ENCODE assay signal across 6 cellular contexts in the genomic region with DNA sequence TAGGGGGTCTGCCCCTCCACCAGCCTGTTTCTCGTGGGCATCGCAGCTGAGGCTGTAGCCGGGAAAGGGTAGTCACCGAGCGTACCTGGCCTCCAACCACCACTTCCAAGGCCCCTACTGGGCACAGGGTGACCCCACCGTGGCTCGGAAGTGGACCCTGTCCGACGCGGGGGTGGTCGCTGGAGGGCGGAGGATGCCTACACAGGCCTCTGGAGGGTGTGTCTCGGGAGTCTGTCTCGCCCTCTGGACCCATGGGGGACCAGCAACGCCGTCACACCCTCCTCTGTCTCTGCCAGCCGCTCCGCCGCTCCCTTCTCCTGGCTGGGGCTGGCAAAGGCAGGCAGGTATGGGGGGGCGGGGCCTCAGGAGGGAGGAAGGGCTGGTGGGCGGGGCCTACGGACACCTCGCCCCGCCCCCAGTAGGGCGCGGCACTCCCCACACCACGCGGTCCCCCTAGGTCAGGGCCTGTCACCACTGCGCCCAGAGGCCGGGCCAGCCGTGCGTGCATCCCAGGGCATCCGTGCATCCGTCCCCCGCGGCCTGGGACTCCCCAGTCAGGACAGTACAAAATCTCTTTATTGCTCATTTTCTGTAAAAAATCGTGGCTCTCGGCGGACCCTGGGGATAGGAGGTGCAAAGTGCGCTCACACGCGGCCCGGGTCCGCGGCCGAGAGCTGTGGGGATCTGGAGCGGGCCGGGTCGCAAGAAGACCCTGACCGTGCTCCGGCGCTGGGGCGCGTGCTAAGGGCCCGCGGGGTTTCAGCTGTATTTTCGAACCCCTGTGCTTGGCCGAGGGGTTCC. TPM values are rescaled to one million over a fixed set of nuclear protein-coding genes. Genes with fewer than 3 reads are reported as not detected.
DNase-seq lines count a peak whose midpoint lies in the region; ATAC-seq, FAIRE-seq and TF ChIP-seq lines count a peak whose summit lies in the region.
"Not testable (repeated sequence)": the region's sequence is repeated elsewhere in the genome, so short reads cannot be mapped to it uniquely, and the experiment has no call there.

No MANE protein-coding gene starts in this region.

- H4K91ac ChIP-seq in H1 (replicated peaks; ENCODE audit: insufficient read length, low read length): not testable (repeated sequence)

- H3F3A ChIP-seq in GM23248 (ENCODE audit: insufficient read depth): not testable (repeated sequence)

- not testable (repeated sequence) for H3K9me3 ChIP-seq in GM23248 (ENCODE audit: low read depth); H1 (ENCODE audit: insufficient read depth in 2 of 2, low read depth in 1 of 2, low read length in 1 of 2); osteoblast (ENCODE audit: low read depth, low read length)

- TF ChIP-seq RAD21 in H1 (IDR thresholded peaks at IDR 0.05 in 1 of 2, conservative IDR thresholded peaks at IDR 0.05 in 1 of 2; ENCODE audit: low read depth in 2 of 2, low read length in 2 of 2): not testable (repeated sequence)

- not testable (repeated sequence) for FAIRE-seq in H1 (lab: Jason Lieb, UNC)

- H3K27me3 ChIP-seq in GM23248 (replicated peaks; ENCODE audit: insufficient read depth); H1 (replicated peaks in 1 of 4; ENCODE audit: control insufficient read depth in 3 of 4, extremely low read depth in 1 of 4, insufficient read depth in 3 of 4, low read length in 3 of 4); osteoblast (ENCODE audit: insufficient read depth, low read length): not testable (repeated sequence)

- peak; percentile 39 for ATAC-seq in activated CD8-positive, alpha-beta memory T cell treated with anti-CD3 and anti-CD28 coated beads, Interleukin-2, amount 10 ng/mL, durations not matched to agents 7 days and 5 days

- H3K4me1 Mint-ChIP-seq in activated CD8-positive, alpha-beta memory T cell treated with anti-CD3 and anti-CD28 coated beads, Interleukin-2, amount 10 ng/mL, durations not matched to agents 7 days and 5 days; type B pancreatic cell (ENCODE audit: unreplicated experiment): not testable (repeated sequence)

- not testable (repeated sequence) for H3K79me2 ChIP-seq in GM23248 (ENCODE audit: insufficient read depth); H1 (ENCODE audit: control insufficient read depth in 1 of 2, insufficient read depth in 2 of 2, low read length in 2 of 2); osteoblast (ENCODE audit: insufficient read depth, low read length)

- not testable (repeated sequence) for TF ChIP-seq CTCF in H1 (IDR thresholded peaks at IDR 0.05; ENCODE audit: control extremely low read depth in 1 of 3, insufficient read depth in 1 of 3, low read depth in 1 of 3, low read length in 3 of 3); osteoblast (IDR thresholded peaks at IDR 0.05; ENCODE audit: extremely low read depth, low read depth, low read length); type B pancreatic cell (conservative IDR thresholded peaks at IDR 0.05)

- not testable (repeated sequence) for H3K9me2 ChIP-seq in GM23248 (ENCODE audit: insufficient read depth)

- H2AFZ ChIP-seq in GM23248; H1 (ENCODE audit: low read length); osteoblast (ENCODE audit: low read length): not testable (repeated sequence)

- peak overlapping the region; percentile 33 for H3K9ac ChIP-seq in GM23248
- peak overlapping the region in 2 of 4 experiments; percentile 37 to 51; a peak in 3 of 7 replicates for H3K9ac ChIP-seq in H1 (replicated peaks in 1 of 4; ENCODE audit: extremely low read depth in 1 of 4, low read depth in 3 of 4, low read length in 3 of 4)

- not testable (repeated sequence) for H3K27me3 Mint-ChIP-seq in activated CD8-positive, alpha-beta memory T cell treated with anti-CD3 and anti-CD28 coated beads, Interleukin-2, amount 10 ng/mL, durations not matched to agents 7 days and 5 days
- peaks cover 49% of the 10 kb centered on the region for H3K27me3 Mint-ChIP-seq in type B pancreatic cell

- H3K23ac ChIP-seq in H1 (ENCODE audit: insufficient read length): not testable (repeated sequence)

- peak overlapping the region; percentile 48 for H3K18ac ChIP-seq in H1 (ENCODE audit: extremely low read depth, low read length)

- not testable (repeated sequence) for H3K36me3 Mint-ChIP-seq in activated CD8-positive, alpha-beta memory T cell treated with anti-CD3 and anti-CD28 coated beads, Interleukin-2, amount 10 ng/mL, durations not matched to agents 7 days and 5 days; type B pancreatic cell

- not testable (repeated sequence) for H3K9me3 Mint-ChIP-seq in activated CD8-positive, alpha-beta memory T cell treated with anti-CD3 and anti-CD28 coated beads, Interleukin-2, amount 10 ng/mL, durations not matched to agents 7 days and 5 days (ENCODE audit: low read depth); type B pancreatic cell

- peak overlapping the region; percentile 89; the same call in 1 of the 2 replicates for H4K8ac ChIP-seq in H1 (ENCODE audit: extremely low read depth, insufficient read depth, low read length)

- not testable (repeated sequence) for H3K23me2 ChIP-seq in H1 (ENCODE audit: low read depth, low read length)

- not testable (repeated sequence) for H4K5ac ChIP-seq in H1 (ENCODE audit: insufficient read length, low read depth, low read length)

- POLR2A ChIA-PET in H1 (lab: Charles Lee; ENCODE audit: partially characterized antibody): not testable (repeated sequence)

- not testable (repeated sequence) for H2BK120ac ChIP-seq in H1 (replicated peaks; ENCODE audit: low read depth, low read length)

- TF ChIP-seq POLR2A in H1 (IDR thresholded peaks at IDR 0.05; ENCODE audit: control extremely low read depth in 1 of 2, low read depth in 2 of 2, low read length in 2 of 2): peak in 1 of 2 experiments; percentile 54; a peak in 1 of 3 replicates

- not testable (repeated sequence) for H3K27ac ChIP-seq in GM23248; H1 (ENCODE audit: low read depth, low read length); osteoblast (ENCODE audit: low read depth, low read length)

- H3K79me1 ChIP-seq in H1 (ENCODE audit: low read depth, low read length): not testable (repeated sequence)

- H3K4ac ChIP-seq in H1 (replicated peaks; ENCODE audit: insufficient read length, low read depth, low read length): not testable (repeated sequence)

- not testable (repeated sequence) for H3K56ac ChIP-seq in H1 (replicated peaks; ENCODE audit: insufficient read length, low read depth, low read length)

- H3K4me2 ChIP-seq in GM23248 (ENCODE audit: unreplicated experiment); osteoblast (ENCODE audit: insufficient read depth, low read length): not testable (repeated sequence)
- H3K4me2 ChIP-seq in H1 (ENCODE audit: insufficient read depth in 1 of 2, low read depth in 2 of 2, low read length in 2 of 2): peak overlapping the region; percentile 89 to 92

- H2BK12ac ChIP-seq in H1 (ENCODE audit: low read depth, low read length): not testable (repeated sequence)

- H4K20me1 ChIP-seq in GM23248 (ENCODE audit: insufficient read depth); H1 (replicated peaks in 1 of 2; ENCODE audit: control insufficient read depth in 1 of 2, insufficient read depth in 2 of 2, low read length in 2 of 2); osteoblast (ENCODE audit: insufficient read depth, low read length): not testable (repeated sequence)

- DNase-seq in GM23248 (peak; percentile 40), H1 (ENCODE audit: low read depth in 1 of 2, low spot score in 2 of 2) (peak in 1 of 2 experiments; percentile 86), iPS-NIHi11 (ENCODE audit: low spot score) (peak; percentile 66), osteoblast (ENCODE audit: insufficient read length, low spot score, missing footprints) (peak; percentile 46)
- not testable (repeated sequence) for DNase-seq in activated CD8-positive, alpha-beta memory T cell treated with anti-CD3 and anti-CD28 coated beads, Interleukin-2, amount 10 ng/mL, durations not matched to agents 7 days and 5 days; type B pancreatic cell (ENCODE audit: extremely low spot score, unreplicated experiment)

- not testable (repeated sequence) for TF ChIP-seq EP300 in H1 (IDR thresholded peaks at IDR 0.05; ENCODE audit: borderline replicate concordance in 1 of 2, low read depth in 2 of 2, low read length in 2 of 2)

- H3K4me3 ChIP-seq in GM23248: 0 out of 2 replicates have a peak overlapping the region, but pooled peaks have one; percentile 15
- H3K4me3 ChIP-seq in H1 (ENCODE audit: extremely low read depth in 1 of 4, insufficient read depth in 2 of 4, low read depth in 3 of 4, low read length in 4 of 4): peak overlapping the region; percentile 26 to 63 (median 32)
- H3K4me3 ChIP-seq in osteoblast (ENCODE audit: insufficient read depth, low read length): not testable (repeated sequence)

- H2BK5ac ChIP-seq in H1 (ENCODE audit: low read depth, low read length): not testable (repeated sequence)

- not testable (repeated sequence) for H3K4me1 ChIP-seq in GM23248 (ENCODE audit: insufficient read depth); H1 (replicated peaks in 1 of 4; ENCODE audit: control insufficient read depth in 3 of 4, insufficient read depth in 4 of 4, low read length in 3 of 4); osteoblast (ENCODE audit: insufficient read depth, low read length)

- H2BK15ac ChIP-seq in H1 (ENCODE audit: low read length): not testable (repeated sequence)

- H2AK5ac ChIP-seq in H1 (ENCODE audit: low read depth, low read length): not testable (repeated sequence)

- not testable (repeated sequence) for H3K14ac ChIP-seq in H1 (ENCODE audit: insufficient read length)

- not testable (repeated sequence) for H2BK20ac ChIP-seq in H1 (ENCODE audit: low read length)

- CTCF ChIA-PET in activated CD8-positive, alpha-beta memory T cell treated with anti-CD3 and anti-CD28 coated beads, Interleukin-2, amount 10 ng/mL, durations not matched to agents 7 days and 5 days (lab: Charles Lee): not testable (repeated sequence)
- CTCF ChIA-PET in H1 (lab: Charles Lee; ENCODE audit: partially characterized antibody): interaction anchor here (0.6 to 0.9 kb wide), 2 partner anchors 116 to 926 kb away, joined by 3 to 4 read pairs; no protein-coding TSS in a partner anchor

- in situ Hi-C loops in GM23248 (cut with MboI): not testable (repeated sequence)

- H3K36me3 ChIP-seq in GM23248 (ENCODE audit: low read depth); H1 (ENCODE audit: control insufficient read depth in 2 of 4, insufficient read depth in 4 of 4, low read length in 3 of 4); osteoblast (ENCODE audit: insufficient read depth, low read length): not testable (repeated sequence)

- H3K27ac Mint-ChIP-seq in activated CD8-positive, alpha-beta memory T cell treated with anti-CD3 and anti-CD28 coated beads, Interleukin-2, amount 10 ng/mL, durations not matched to agents 7 days and 5 days; type B pancreatic cell: not testable (repeated sequence)

- not testable (repeated sequence) for H3K4me3 Mint-ChIP-seq in activated CD8-positive, alpha-beta memory T cell treated with anti-CD3 and anti-CD28 coated beads, Interleukin-2, amount 10 ng/mL, durations not matched to agents 7 days and 5 days
- peak overlapping the region; percentile 51 for H3K4me3 Mint-ChIP-seq in type B pancreatic cell

- WGBS in GM23248 (ENCODE audit: low coverage in 1 of 2, low lambda C conversion rate in 2 of 2, missing lambda C conversion rate in 2 of 2), 2 experiments: 2 to 16% methylated on average over 22 to 52 of the region's 58 CpGs
- 10% methylated on average over 37 of the region's 58 CpGs; no CpG with 5 or more reads in 1 of the 2 experiments for WGBS in H1 (ENCODE audit: extremely low coverage in 1 of 2, insufficient coverage in 1 of 2, insufficient read length in 1 of 2, insufficient replicate concordance in 2 of 2, low coverage in 1 of 2, low lambda C conversion rate in 2 of 2, missing lambda C conversion rate in 1 of 2), 2 experiments

RNA-seq across cellular contexts. Expression of a gene that starts 13.2 kb away (rescaled TPM):
- 37.7 and 41.1 TPM in 2 replicates for total RNA-seq in GM23248 (2014; rRNA removed; shearing (Covaris generic))
- polyA plus RNA-seq in GM23248 (2016; fragmentation: Nextera tagmentation; extraction: Ambion mirVana) (20.9 and 24.6 TPM in 2 replicates), H1 (2011; rRNA removed) (34.3 and 40.8 TPM in 2 replicates)
- total RNA-seq in activated CD8-positive, alpha-beta memory T cell treated with anti-CD3 and anti-CD28 coated beads, Interleukin-2, amount 10 ng/mL, durations not matched to agents 7 days and 5 days: 10 to 100 TPM; 20.0 to 48.9 TPM
- total RNA-seq in H1 (2021; fragmentation: NEBNext Ultra II Directional; extraction: Animal tissue kit (Norgen Biotek cat#: 25700)): 18.9 and 19.2 TPM in 2 replicates
- 24.6 TPM for polyA plus RNA-seq in H1 (2011; cell fraction: cytosol; rRNA removed)
- 53.5 TPM for polyA plus RNA-seq in H1 (2011; cell fraction: nucleus; rRNA removed)
- polyA plus RNA-seq in H1 (2012, experiment 1 of 2): 8.7 to 20.4 TPM (median 17.7 TPM) in 4 replicates
- polyA plus RNA-seq in H1 (2012, experiment 2 of 2): 16.4 TPM
- polyA plus RNA-seq in H1 (2013, experiment 1 of 2): 22.0 TPM
- polyA plus RNA-seq in H1 (2013, experiment 2 of 2): 22.4 TPM
- polyA minus RNA-seq in H1 (2011; rRNA and poly(A)+ RNA removed): 20.6 and 26.5 TPM in 2 replicates
- 14.0 TPM for polyA minus RNA-seq in H1 (2011; cell fraction: cytosol; rRNA and poly(A)+ RNA removed)
- polyA minus RNA-seq in H1 (2011; cell fraction: nucleus; rRNA and poly(A)+ RNA removed): 24.7 TPM
- total RNA-seq in osteoblast (36.5 and 39.8 TPM in 2 replicates), type B pancreatic cell (ENCODE audit: low replicate concordance) (13.0 and 13.7 TPM in 2 replicates)

RNA-seq across cellular contexts. Expression of a gene that starts 19.4 kb away (rescaled TPM):
- 63.9 and 70.7 TPM in 2 replicates for total RNA-seq in GM23248 (2014; rRNA removed; shearing (Covaris generic))
- polyA plus RNA-seq in GM23248 (2016; fragmentation: Nextera tagmentation; extraction: Ambion mirVana) (42.7 and 43.4 TPM in 2 replicates), H1 (2011; rRNA removed) (0.47 TPM in 2 replicates)
- total RNA-seq in activated CD8-positive, alpha-beta memory T cell treated with anti-CD3 and anti-CD28 coated beads, Interleukin-2, amount 10 ng/mL, durations not matched to agents 7 days and 5 days: not detected
- 0.27 and 0.32 TPM in 2 replicates for total RNA-seq in H1 (2021; fragmentation: NEBNext Ultra II Directional; extraction: Animal tissue kit (Norgen Biotek cat#: 25700))
- 0.50 TPM for polyA plus RNA-seq in H1 (2011; cell fraction: cytosol; rRNA removed)
- polyA plus RNA-seq in H1 (2011; cell fraction: nucleus; rRNA removed): 0.53 TPM
- 0.62 to 1.1 TPM (median 0.75 TPM) in 4 replicates for polyA plus RNA-seq in H1 (2012, experiment 1 of 2)
- polyA plus RNA-seq in H1 (2012, experiment 2 of 2): 0.26 TPM
- 0.18 TPM for polyA plus RNA-seq in H1 (2013, experiment 1 of 2)
- polyA plus RNA-seq in H1 (2013, experiment 2 of 2): 0.26 TPM
- 0.16 and 0.34 TPM in 2 replicates for polyA minus RNA-seq in H1 (2011; rRNA and poly(A)+ RNA removed)
- polyA minus RNA-seq in H1 (2011; cell fraction: cytosol; rRNA and poly(A)+ RNA removed): 0.88 TPM
- 0.50 TPM for polyA minus RNA-seq in H1 (2011; cell fraction: nucleus; rRNA and poly(A)+ RNA removed)
- total RNA-seq in osteoblast (59.5 and 63.0 TPM in 2 replicates), type B pancreatic cell (ENCODE audit: low replicate concordance) (0.95 and 1.7 TPM in 2 replicates)

RNA-seq across cellular contexts. Expression of a gene that starts 39.7 kb away (rescaled TPM):
- total RNA-seq in GM23248 (2014; rRNA removed; shearing (Covaris generic)): 114 and 117 TPM in 2 replicates
- polyA plus RNA-seq in GM23248 (2016; fragmentation: Nextera tagmentation; extraction: Ambion mirVana) (219 and 230 TPM in 2 replicates), H1 (2011; rRNA removed) (291 and 406 TPM in 2 replicates)
- total RNA-seq in activated CD8-positive, alpha-beta memory T cell treated with anti-CD3 and anti-CD28 coated beads, Interleukin-2, amount 10 ng/mL, durations not matched to agents 7 days and 5 days: 100 to 1,000 TPM; 161 TPM
- total RNA-seq in H1 (2021; fragmentation: NEBNext Ultra II Directional; extraction: Animal tissue kit (Norgen Biotek cat#: 25700)): 182 and 199 TPM in 2 replicates
- 222 TPM for polyA plus RNA-seq in H1 (2011; cell fraction: cytosol; rRNA removed)
- 253 TPM for polyA plus RNA-seq in H1 (2011; cell fraction: nucleus; rRNA removed)
- 92.1 to 255 TPM (median 248 TPM) in 4 replicates for polyA plus RNA-seq in H1 (2012, experiment 1 of 2)
- polyA plus RNA-seq in H1 (2012, experiment 2 of 2): 348 TPM
- 130 TPM for polyA plus RNA-seq in H1 (2013, experiment 1 of 2)
- polyA plus RNA-seq in H1 (2013, experiment 2 of 2): 128 TPM
- 69.8 and 77.8 TPM in 2 replicates for polyA minus RNA-seq in H1 (2011; rRNA and poly(A)+ RNA removed)
- 133 TPM for polyA minus RNA-seq in H1 (2011; cell fraction: cytosol; rRNA and poly(A)+ RNA removed)
- polyA minus RNA-seq in H1 (2011; cell fraction: nucleus; rRNA and poly(A)+ RNA removed): 92.8 TPM
- total RNA-seq in osteoblast (60.7 and 73.1 TPM in 2 replicates), type B pancreatic cell (ENCODE audit: low replicate concordance) (153 and 168 TPM in 2 replicates)

RNA-seq across cellular contexts. Expression of a gene that starts 48.1 kb away (rescaled TPM):
- total RNA-seq in GM23248 (2014; rRNA removed; shearing (Covaris generic)): 118 and 146 TPM in 2 replicates
- polyA plus RNA-seq in GM23248 (2016; fragmentation: Nextera tagmentation; extraction: Ambion mirVana) (65.8 and 75.9 TPM in 2 replicates), H1 (2011; rRNA removed) (39.6 and 50.2 TPM in 2 replicates)
- 100 to 1,000 TPM; 235 to 311 TPM for total RNA-seq in activated CD8-positive, alpha-beta memory T cell treated with anti-CD3 and anti-CD28 coated beads, Interleukin-2, amount 10 ng/mL, durations not matched to agents 7 days and 5 days
- 25.3 and 25.7 TPM in 2 replicates for total RNA-seq in H1 (2021; fragmentation: NEBNext Ultra II Directional; extraction: Animal tissue kit (Norgen Biotek cat#: 25700))
- polyA plus RNA-seq in H1 (2011; cell fraction: cytosol; rRNA removed): 35.8 TPM
- 287 TPM for polyA plus RNA-seq in H1 (2011; cell fraction: nucleus; rRNA removed)
- polyA plus RNA-seq in H1 (2012, experiment 1 of 2): 12.7 to 29.5 TPM (median 24.4 TPM) in 4 replicates
- 16.1 TPM for polyA plus RNA-seq in H1 (2012, experiment 2 of 2)
- polyA plus RNA-seq in H1 (2013, experiment 1 of 2): 25.3 TPM
- polyA plus RNA-seq in H1 (2013, experiment 2 of 2): 21.2 TPM
- polyA minus RNA-seq in H1 (2011; rRNA and poly(A)+ RNA removed): 10.0 and 11.3 TPM in 2 replicates
- 15.0 TPM for polyA minus RNA-seq in H1 (2011; cell fraction: cytosol; rRNA and poly(A)+ RNA removed)
- polyA minus RNA-seq in H1 (2011; cell fraction: nucleus; rRNA and poly(A)+ RNA removed): 43.9 TPM
- total RNA-seq in osteoblast (85.4 and 87.5 TPM in 2 replicates), type B pancreatic cell (ENCODE audit: low replicate concordance) (37.0 and 49.7 TPM in 2 replicates)

Comparison
In these comparisons a context has a peak if more than half of its experiments do, and no peak if none do; other contexts are left out.
1. RNA of a gene that starts 19.4 kb away (total RNA-seq): 63.9 to 70.7 TPM in GM23248 and 59.5 to 63.0 TPM in osteoblast; 0.95 to 1.7 TPM in type B pancreatic cell, 0.27 to 0.32 TPM in H1 and not detected in activated CD8-positive, alpha-beta memory T cell treated with anti-CD3 and anti-CD28 coated beads, Interleukin-2, amount 10 ng/mL, durations not matched to agents 7 days and 5 days; every median in the first group is over 10 times any median in the second.